In the genomic region with DNA sequence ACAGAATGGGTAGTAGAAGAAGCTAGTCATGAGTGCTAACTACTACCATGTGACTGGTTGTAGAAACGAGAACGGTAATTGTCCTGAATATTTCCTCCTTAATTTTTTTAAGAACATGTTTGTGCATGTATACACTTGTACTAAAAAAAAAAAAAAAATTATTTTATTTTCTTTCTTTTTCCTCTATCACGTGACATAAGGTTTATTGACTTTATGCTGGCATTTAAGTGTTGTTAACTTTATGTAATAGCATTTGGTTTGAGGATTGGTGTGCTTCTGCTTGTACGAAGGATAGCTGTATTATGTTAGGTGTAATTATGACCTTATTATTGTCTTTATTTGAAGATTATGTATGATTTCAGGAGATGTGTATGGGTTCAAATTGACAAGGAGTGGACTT, we compare ENCODE assay signal across 28 cellular contexts.
"Had no signal": no experiment of that assay in that cellular context is flagged by ENCODE, and none has a peak within 500 bp of the region (broad histone marks: within the 10 kb centered on the region; RNA-seq: fewer than 3 reads in every experiment).

No MANE protein-coding gene starts in this region.

- H3K27me3 ChIP-seq: colonic mucosa, dorsolateral prefrontal cortex, esophagus muscularis mucosa, esophagus squamous epithelium, foreskin keratinocyte, gastrocnemius medialis, gastroesophageal sphincter, heart left ventricle, heart right ventricle had no signal

- H3K36me3 ChIP-seq: colonic mucosa, esophagus muscularis mucosa, esophagus squamous epithelium, gastrocnemius medialis, gastroesophageal sphincter, heart left ventricle, heart right ventricle had no signal

- H3K4me1 ChIP-seq: colonic mucosa, esophagus muscularis mucosa, esophagus squamous epithelium, foreskin keratinocyte, gastrocnemius medialis, gastroesophageal sphincter, heart left ventricle, heart right ventricle had no signal

- H3K27ac ChIP-seq: colonic mucosa, coronary artery, dorsolateral prefrontal cortex, epithelial cell of prostate, esophagus muscularis mucosa, esophagus squamous epithelium, foreskin keratinocyte, gastrocnemius medialis, gastroesophageal sphincter, heart left ventricle, heart right ventricle had no signal

- H3K9me3 ChIP-seq: colonic mucosa, esophagus muscularis mucosa, gastrocnemius medialis had no signal

- H3K4me3 ChIP-seq: colonic mucosa, coronary artery, dorsolateral prefrontal cortex, esophagus muscularis mucosa, esophagus squamous epithelium, gastrocnemius medialis, gastroesophageal sphincter, heart left ventricle, heart right ventricle had no signal

- DNase-seq: colonic mucosa; cortex of kidney; dermis blood vessel endothelial cell; dorsolateral prefrontal cortex; effector CD4-positive, alpha-beta T cell; effector CD8-positive, alpha-beta T cell; effector memory CD4-positive, alpha-beta T cell; effector memory CD8-positive, alpha-beta T cell; endodermal cell; erythroblast; esophagus squamous epithelium; foreskin fibroblast; foreskin keratinocyte; foreskin melanocyte; gastrocnemius medialis; glutamatergic neuron; head of caudate nucleus; heart left ventricle; heart right ventricle had no signal

- ATAC-seq: effector memory CD8-positive, alpha-beta T cell; esophagus mucosa; foreskin keratinocyte; gastrocnemius medialis; gastroesophageal sphincter; heart left ventricle; heart right ventricle had no signal

- FAIRE-seq: colon, endometrium, endothelial cell of umbilical vein, frontal cortex had no signal
